In genomic region chr19:4367781-4368127, GRCh38 we compare ENCODE assay signal across 9 cellular contexts. TPM values are rescaled to one million over a fixed set of nuclear protein-coding genes. Genes with fewer than 3 reads are reported as not detected.
DNase-seq lines count a peak whose midpoint lies in the region; ATAC-seq lines count a peak whose summit lies in the region.
"Had no signal": no experiment of that assay in that cellular context is flagged by ENCODE, and none has a peak within 500 bp of the region (broad histone marks: within the 10 kb centered on the region; RNA-seq: fewer than 3 reads in every experiment).

No MANE protein-coding gene starts in this region.

- ATAC-seq in stimulated activated memory B cell treated with anti-CD40 and anti-IgM and Interleukin-4, amounts not matched to agents 10 μg/mL and 1 μg/mL and 100 μg/mL, for 72 hours: peak; percentile 7
- ATAC-seq: pancreas had no signal

- intact Hi-C loops in activated T-helper 2 cell treated with anti-CD3 and anti-CD28 coated beads, Interferon-gamma antibody, Interleukin-2, Interleukin-4, amounts not matched to agents 10 μg/mL and 5 μg/mL and 100 μg/mL, durations not matched to agents 14 hours and 24 hours and 36 hours (cut with micrococcal nuclease): loop anchor here (2.0 to 5.0 kb wide), 2 partner anchors 25 to 355 kb away; partner anchors contain the start of genes DPP9 and MPND

- no peak for DNase-seq in T-helper 2 cell treated with Interferon-gamma antibody and Interleukin-4, amounts not matched to agents 5 μg/mL and 100 μg/mL, for 36 hours (ENCODE audit: low spot score)
- no peak for DNase-seq in T-helper 2 cell
- no peak for DNase-seq in activated T-helper 2 cell treated with anti-CD3 and anti-CD28 coated beads, Interferon-gamma antibody, Interleukin-2, Interleukin-4, amounts not matched to agents 10 μg/mL and 5 μg/mL and 100 μg/mL, durations not matched to agents 14 hours and 24 hours and 36 hours (ENCODE audit: low spot score)
- no peak for DNase-seq in immature natural killer cell
- DNase-seq in cerebellar cortex (ENCODE audit: low spot score): no peak
- no peak for DNase-seq in midbrain (lab: John Stamatoyannopoulos, UW)
- DNase-seq in anterior cingulate cortex (lab: John Stamatoyannopoulos, UW): no peak

- peak overlapping the region; percentile 95 for H3K27ac Mint-ChIP-seq in T-helper 2 cell treated with Interferon-gamma antibody and Interleukin-4, amounts not matched to agents 5 μg/mL and 100 μg/mL, for 36 hours
- peak overlapping the region; percentile 42 for H3K27ac Mint-ChIP-seq in activated T-helper 2 cell treated with anti-CD3 and anti-CD28 coated beads, Interferon-gamma antibody, Interleukin-2, Interleukin-4, amounts not matched to agents 10 μg/mL and 5 μg/mL and 100 μg/mL, durations not matched to agents 14 hours and 24 hours and 36 hours
- peak overlapping the region; percentile 71 to 98 (median 86) for H3K27ac Mint-ChIP-seq in immature natural killer cell
- peak overlapping the region; percentile 96 for H3K27ac Mint-ChIP-seq in stimulated activated memory B cell treated with anti-CD40 and anti-IgM and Interleukin-4, amounts not matched to agents 10 μg/mL and 1 μg/mL and 100 μg/mL, for 72 hours

- no peaks in the 10 kb centered on the region for H3K27me3 Mint-ChIP-seq in T-helper 2 cell treated with Interferon-gamma antibody and Interleukin-4, amounts not matched to agents 5 μg/mL and 100 μg/mL, for 36 hours (ENCODE audit: low read depth)
- no peaks in the 10 kb centered on the region for H3K27me3 Mint-ChIP-seq in activated T-helper 2 cell treated with anti-CD3 and anti-CD28 coated beads, Interferon-gamma antibody, Interleukin-2, Interleukin-4, amounts not matched to agents 10 μg/mL and 5 μg/mL and 100 μg/mL, durations not matched to agents 14 hours and 24 hours and 36 hours (ENCODE audit: low read depth)
- peaks cover 1 to 7% (median 2%) of the 10 kb centered on the region in 3 donors for H3K27me3 Mint-ChIP-seq in immature natural killer cell (ENCODE audit: low read depth in 3 of 3)
- H3K27me3 Mint-ChIP-seq in stimulated activated memory B cell treated with anti-CD40 and anti-IgM and Interleukin-4, amounts not matched to agents 10 μg/mL and 1 μg/mL and 100 μg/mL, for 72 hours: no peaks in the 10 kb centered on the region

- peaks cover 30% of the 10 kb centered on the region for H3K4me1 Mint-ChIP-seq in T-helper 2 cell treated with Interferon-gamma antibody and Interleukin-4, amounts not matched to agents 5 μg/mL and 100 μg/mL, for 36 hours (ENCODE audit: low read depth)
- peaks cover 30% of the 10 kb centered on the region for H3K4me1 Mint-ChIP-seq in activated T-helper 2 cell treated with anti-CD3 and anti-CD28 coated beads, Interferon-gamma antibody, Interleukin-2, Interleukin-4, amounts not matched to agents 10 μg/mL and 5 μg/mL and 100 μg/mL, durations not matched to agents 14 hours and 24 hours and 36 hours (ENCODE audit: low read depth)
- H3K4me1 Mint-ChIP-seq in immature natural killer cell: peaks cover 41 to 43% of the 10 kb centered on the region in 2 donors
- H3K4me1 Mint-ChIP-seq in stimulated activated memory B cell treated with anti-CD40 and anti-IgM and Interleukin-4, amounts not matched to agents 10 μg/mL and 1 μg/mL and 100 μg/mL, for 72 hours: peaks cover 53% of the 10 kb centered on the region

- H3K9me3 Mint-ChIP-seq in T-helper 2 cell treated with Interferon-gamma antibody and Interleukin-4, amounts not matched to agents 5 μg/mL and 100 μg/mL, for 36 hours: no peaks in the 10 kb centered on the region
- H3K9me3 Mint-ChIP-seq in activated T-helper 2 cell treated with anti-CD3 and anti-CD28 coated beads, Interferon-gamma antibody, Interleukin-2, Interleukin-4, amounts not matched to agents 10 μg/mL and 5 μg/mL and 100 μg/mL, durations not matched to agents 14 hours and 24 hours and 36 hours: no peaks in the 10 kb centered on the region
- H3K9me3 Mint-ChIP-seq in immature natural killer cell: no peaks in the 10 kb centered on the region
- no peaks in the 10 kb centered on the region for H3K9me3 Mint-ChIP-seq in stimulated activated memory B cell treated with anti-CD40 and anti-IgM and Interleukin-4, amounts not matched to agents 10 μg/mL and 1 μg/mL and 100 μg/mL, for 72 hours

- H3K4me3 Mint-ChIP-seq in T-helper 2 cell treated with Interferon-gamma antibody and Interleukin-4, amounts not matched to agents 5 μg/mL and 100 μg/mL, for 36 hours: peak overlapping the region; percentile 49
- no peak overlapping the region for H3K4me3 Mint-ChIP-seq in activated T-helper 2 cell treated with anti-CD3 and anti-CD28 coated beads, Interferon-gamma antibody, Interleukin-2, Interleukin-4, amounts not matched to agents 10 μg/mL and 5 μg/mL and 100 μg/mL, durations not matched to agents 14 hours and 24 hours and 36 hours (ENCODE audit: low read depth)
- peak overlapping the region in 4 of 5 donors; percentile 17 to 36 (median 30) for H3K4me3 Mint-ChIP-seq in immature natural killer cell
- peak overlapping the region; percentile 13 for H3K4me3 Mint-ChIP-seq in stimulated activated memory B cell treated with anti-CD40 and anti-IgM and Interleukin-4, amounts not matched to agents 10 μg/mL and 1 μg/mL and 100 μg/mL, for 72 hours

- peaks cover 16% of the 10 kb centered on the region for H3K36me3 Mint-ChIP-seq in T-helper 2 cell treated with Interferon-gamma antibody and Interleukin-4, amounts not matched to agents 5 μg/mL and 100 μg/mL, for 36 hours (ENCODE audit: low read depth)
- H3K36me3 Mint-ChIP-seq in activated T-helper 2 cell treated with anti-CD3 and anti-CD28 coated beads, Interferon-gamma antibody, Interleukin-2, Interleukin-4, amounts not matched to agents 10 μg/mL and 5 μg/mL and 100 μg/mL, durations not matched to agents 14 hours and 24 hours and 36 hours (ENCODE audit: low read depth): peaks cover 17% of the 10 kb centered on the region
- H3K36me3 Mint-ChIP-seq in immature natural killer cell: no peaks in the 10 kb centered on the region
- peaks cover 22% of the 10 kb centered on the region for H3K36me3 Mint-ChIP-seq in stimulated activated memory B cell treated with anti-CD40 and anti-IgM and Interleukin-4, amounts not matched to agents 10 μg/mL and 1 μg/mL and 100 μg/mL, for 72 hours

RNA-seq across cellular contexts. Expression of gene MPND, which starts 24.4 kb away (rescaled TPM):
- total RNA-seq in activated T-helper 2 cell treated with anti-CD3 and anti-CD28 coated beads, Interferon-gamma antibody, Interleukin-2, Interleukin-4, amounts not matched to agents 10 μg/mL and 5 μg/mL and 100 μg/mL, durations not matched to agents 14 hours and 24 hours and 36 hours: 19.3 and 20.2 TPM in 2 replicates
- polyA plus RNA-seq in immature natural killer cell: 10 to 100 TPM in 2 of 3 donors, 1 to 10 TPM in 1; 9.0 to 13.4 (median 11.3) TPM

RNA-seq across cellular contexts. Expression of gene STAP2, which starts 29.1 kb away (rescaled TPM):
- total RNA-seq in activated T-helper 2 cell treated with anti-CD3 and anti-CD28 coated beads, Interferon-gamma antibody, Interleukin-2, Interleukin-4, amounts not matched to agents 10 μg/mL and 5 μg/mL and 100 μg/mL, durations not matched to agents 14 hours and 24 hours and 36 hours: 15.4 and 17.1 TPM in 2 replicates
- 1 to 10 TPM in 1 of 3 donors, under 1 TPM in 1, not detected in 1; 0.89 to 4.2 TPM for polyA plus RNA-seq in immature natural killer cell

RNA-seq across cellular contexts. Expression of gene SH3GL1, which starts 32.6 kb away (rescaled TPM):
- 49.2 and 56.3 TPM in 2 replicates for total RNA-seq in activated T-helper 2 cell treated with anti-CD3 and anti-CD28 coated beads, Interferon-gamma antibody, Interleukin-2, Interleukin-4, amounts not matched to agents 10 μg/mL and 5 μg/mL and 100 μg/mL, durations not matched to agents 14 hours and 24 hours and 36 hours
- polyA plus RNA-seq in immature natural killer cell: 10 to 100 TPM; 13.8 to 24.6 (median 18.4) TPM

RNA-seq across cellular contexts. Expression of gene CHAF1A, which starts 34.7 kb away (rescaled TPM):
- total RNA-seq in activated T-helper 2 cell treated with anti-CD3 and anti-CD28 coated beads, Interferon-gamma antibody, Interleukin-2, Interleukin-4, amounts not matched to agents 10 μg/mL and 5 μg/mL and 100 μg/mL, durations not matched to agents 14 hours and 24 hours and 36 hours: 81.9 and 87.8 TPM in 2 replicates
- 1 to 10 TPM; 1.5 to 8.5 (median 2.9) TPM for polyA plus RNA-seq in immature natural killer cell

Comparison
In these comparisons a context has a peak if more than half of its experiments do, and no peak if none do; other contexts are left out.
1. H3K27ac Mint-ChIP-seq: peak in every context shown above with its lines; median percentile 96 in stimulated activated memory B cell treated with anti-CD40 and anti-IgM and Interleukin-4, amounts not matched to agents 10 μg/mL and 1 μg/mL and 100 μg/mL, for 72 hours; 95 in T-helper 2 cell treated with Interferon-gamma antibody and Interleukin-4, amounts not matched to agents 5 μg/mL and 100 μg/mL, for 36 hours; 86 in immature natural killer cell; 42 in activated T-helper 2 cell treated with anti-CD3 and anti-CD28 coated beads, Interferon-gamma antibody, Interleukin-2, Interleukin-4, amounts not matched to agents 10 μg/mL and 5 μg/mL and 100 μg/mL, durations not matched to agents 14 hours and 24 hours and 36 hours.